10 cellular contexts compared by ENCODE assay signal in the genomic region with DNA sequence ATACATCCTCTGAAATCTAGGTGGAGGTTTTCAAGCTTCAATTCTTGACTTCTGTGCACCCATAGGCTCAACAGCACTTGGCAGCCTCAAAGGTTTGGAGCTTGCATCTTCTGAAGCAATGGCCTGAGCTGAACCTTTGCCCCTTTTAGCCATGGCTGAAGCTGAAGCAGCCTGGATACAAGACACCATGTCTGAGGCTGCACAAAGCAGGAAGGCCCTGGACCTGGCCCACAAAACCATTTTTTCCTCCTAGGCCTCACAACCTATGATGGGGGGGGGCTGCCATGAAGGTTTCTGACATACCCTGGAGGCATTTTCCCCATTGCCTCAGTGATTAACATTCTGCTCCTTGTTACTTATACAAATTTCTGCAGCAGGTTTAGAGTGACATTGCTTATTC.
ATAC-seq and TF ChIP-seq lines count a peak whose summit lies in the region.
"Had no signal": no experiment of that assay in that cellular context is flagged by ENCODE, and none has a peak within 500 bp of the region (broad histone marks: within the 10 kb centered on the region; RNA-seq: fewer than 3 reads in every experiment).

No MANE protein-coding gene starts in this region.

- H3K36me3 ChIP-seq in HEK293 (ENCODE audit: control insufficient read depth in 2 of 2, insufficient read depth in 1 of 2, low read length in 2 of 2) = no peaks in the 10 kb centered on the region
- H3K36me3 ChIP-seq: BE2C; BLaER1; BLaER1 treated with 17β-estradiol and CSF1 and Interleukin-3, amounts not matched to agents 10 nM and 100 nM had no signal

- no peaks in the 10 kb centered on the region for H3K9me3 ChIP-seq in HEK293 (ENCODE audit: control insufficient read depth, insufficient read depth, low read depth, low read length)
- H3K9me3 ChIP-seq: A549; BE2C; BLaER1; BLaER1 treated with 17β-estradiol and CSF1 and Interleukin-3, amounts not matched to agents 10 nM and 100 nM; Caco-2 had no signal

- ATAC-seq in GM18858 (IDR thresholded peaks at IDR 0.05; ENCODE audit: unreplicated experiment) = no peak
- ATAC-seq: A549; CD8-positive, alpha-beta T cell had no signal

- no peak overlapping the region for H3K4me3 ChIP-seq in HEK293 (ENCODE audit: low read depth, low read length)
- H3K4me3 ChIP-seq: A549; BLaER1; BLaER1 treated with 17β-estradiol and CSF1 and Interleukin-3, amounts not matched to agents 10 nM and 100 nM had no signal

- H3K4me1 ChIP-seq in HEK293 (ENCODE audit: control insufficient read depth, insufficient read depth, low read length) = no peaks in the 10 kb centered on the region
- H3K4me1 ChIP-seq: A549; BE2C; BLaER1; BLaER1 treated with 17β-estradiol and CSF1 and Interleukin-3, amounts not matched to agents 10 nM and 100 nM; Caco-2 had no signal

- no peak for TF ChIP-seq CTCF in HEK293 (tag by site-specific recombination; IDR thresholded peaks at IDR 0.05)

- CTCF ChIA-PET in HEK293 (lab: Yijun Ruan, JAX) = no interaction called here

- no peak overlapping the region for H3K27ac ChIP-seq in HEK293 (ENCODE audit: extremely low read depth, low read depth, low read length)
- H3K27ac ChIP-seq: 22Rv1; A549; BLaER1; BLaER1 treated with 17β-estradiol and CSF1 and Interleukin-3, amounts not matched to agents 10 nM and 100 nM; C4-2B had no signal

- POLR2A ChIA-PET in HEK293 (lab: Yijun Ruan, JAX) = no interaction called here

TF ChIP-seq in HEK293, 187 proteins besides CTCF, POLR2A, EP300 and RAD21:
- TF ChIP-seq ZNF335 (tag by site-specific recombination; conservative IDR thresholded peaks at IDR 0.05) = no peak
- TF ChIP-seq, protein P1, sequence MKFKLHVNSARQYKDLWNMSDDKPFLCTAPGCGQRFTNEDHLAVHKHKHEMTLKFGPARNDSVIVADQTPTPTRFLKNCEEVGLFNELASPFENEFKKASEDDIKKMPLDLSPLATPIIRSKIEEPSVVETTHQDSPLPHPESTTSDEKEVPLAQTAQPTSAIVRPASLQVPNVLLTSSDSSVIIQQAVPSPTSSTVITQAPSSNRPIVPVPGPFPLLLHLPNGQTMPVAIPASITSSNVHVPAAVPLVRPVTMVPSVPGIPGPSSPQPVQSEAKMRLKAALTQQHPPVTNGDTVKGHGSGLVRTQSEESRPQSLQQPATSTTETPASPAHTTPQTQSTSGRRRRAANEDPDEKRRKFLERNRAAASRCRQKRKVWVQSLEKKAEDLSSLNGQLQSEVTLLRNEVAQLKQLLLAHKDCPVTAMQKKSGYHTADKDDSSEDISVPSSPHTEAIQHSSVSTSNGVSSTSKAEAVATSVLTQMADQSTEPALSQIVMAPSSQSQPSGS (tag by site-specific recombination; IDR thresholded peaks at IDR 0.05; ENCODE audit: low read depth) = no peak
- TF ChIP-seq ZNF658 (tag by site-specific recombination; IDR thresholded peaks at IDR 0.05) = no peak
- no peak for TF ChIP-seq ZFP69B (tag by site-specific recombination; IDR thresholded peaks at IDR 0.05)
- peak; percentile 62 for TF ChIP-seq ZNF585B (tag by site-specific recombination; IDR thresholded peaks at IDR 0.05)
- no peak for TF ChIP-seq SALL2 (tag by site-specific recombination; IDR thresholded peaks at IDR 0.05; ENCODE audit: borderline replicate concordance)
- TF ChIP-seq, protein P2, sequence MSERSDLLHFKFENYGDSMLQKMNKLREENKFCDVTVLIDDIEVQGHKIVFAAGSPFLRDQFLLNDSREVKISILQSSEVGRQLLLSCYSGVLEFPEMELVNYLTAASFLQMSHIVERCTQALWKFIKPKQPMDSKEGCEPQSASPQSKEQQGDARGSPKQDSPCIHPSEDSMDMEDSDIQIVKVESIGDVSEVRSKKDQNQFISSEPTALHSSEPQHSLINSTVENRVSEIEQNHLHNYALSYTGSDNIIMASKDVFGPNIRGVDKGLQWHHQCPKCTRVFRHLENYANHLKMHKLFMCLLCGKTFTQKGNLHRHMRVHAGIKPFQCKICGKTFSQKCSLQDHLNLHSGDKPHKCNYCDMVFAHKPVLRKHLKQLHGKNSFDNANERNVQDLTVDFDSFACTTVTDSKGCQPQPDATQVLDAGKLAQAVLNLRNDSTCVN (tag by site-specific recombination; optimal IDR thresholded peaks at IDR 0.05) = no peak
